Comparison of ENCODE assay signal across 20 cellular contexts in the genomic region with DNA sequence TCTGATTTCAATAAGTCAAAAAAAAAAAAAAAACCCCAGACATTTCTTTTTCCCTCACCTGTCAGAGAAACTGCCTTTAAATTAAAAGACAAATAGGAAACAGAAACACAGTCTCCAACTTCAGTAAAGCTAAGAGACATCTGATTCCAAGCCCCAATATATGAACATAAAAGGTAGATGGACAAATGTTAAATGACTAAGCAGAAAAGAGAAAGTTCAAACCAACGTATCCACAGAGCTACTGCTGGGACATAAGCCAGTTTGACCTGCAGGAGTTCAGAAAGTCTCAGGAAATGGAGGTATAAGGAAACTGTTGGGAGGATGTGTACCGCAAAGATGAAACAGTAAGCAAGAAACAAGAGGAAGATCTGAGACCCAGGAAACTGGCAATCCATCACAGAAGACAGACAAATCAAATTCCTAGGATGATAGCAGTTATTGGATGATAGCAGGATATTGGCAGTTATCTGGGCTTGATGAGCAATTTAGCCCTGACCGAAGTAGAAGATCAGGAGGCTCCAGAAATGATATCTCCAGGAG.
DNase-seq lines count a peak whose midpoint lies in the region; ATAC-seq, FAIRE-seq and TF ChIP-seq lines count a peak whose summit lies in the region.
"Had no signal": no experiment of that assay in that cellular context is flagged by ENCODE, and none has a peak within 500 bp of the region (broad histone marks: within the 10 kb centered on the region; RNA-seq: fewer than 3 reads in every experiment).

No MANE protein-coding gene starts in this region.

- no peaks in the 10 kb centered on the region for H3K9me1 ChIP-seq in K562 (ENCODE audit: control insufficient read depth, insufficient read depth, low read length)

- H4K20me1 ChIP-seq in K562 (replicated peaks; ENCODE audit: control insufficient read depth, insufficient read depth, low read length): no peaks in the 10 kb centered on the region

- no peak overlapping the region for H3K9ac ChIP-seq in K562 (ENCODE audit: insufficient read depth in 1 of 2, low read depth in 2 of 2, low read length in 2 of 2)
- no peak overlapping the region for H3K9ac ChIP-seq in endodermal cell (ENCODE audit: extremely low read depth, low read length, poor library complexity, severe bottlenecking)

- H3K4me2 ChIP-seq in K562 (ENCODE audit: insufficient read depth, low read length): no peak overlapping the region

- no peaks in the 10 kb centered on the region for H3K9me3 Mint-ChIP-seq in activated CD4-positive, alpha-beta T cell treated with anti-CD3 and anti-CD28 coated beads, Interleukin-2, amount 10 ng/mL, durations not matched to agents 7 days and 5 days
- H3K9me3 Mint-ChIP-seq in neural crest cell (no peaks in the 10 kb centered on the region), endodermal cell (no peaks in the 10 kb centered on the region)

- POLR2A ChIA-PET in activated CD4-positive, alpha-beta T cell treated with anti-CD3 and anti-CD28 coated beads, Interleukin-2, amount 10 ng/mL, durations not matched to agents 7 days and 5 days (lab: Charles Lee): no interaction called here
- POLR2A ChIA-PET in K562 (lab: Yijun Ruan, JAX): no interaction called here

- H3K36me3 Mint-ChIP-seq in activated CD4-positive, alpha-beta T cell treated with anti-CD3 and anti-CD28 coated beads, Interleukin-2, amount 10 ng/mL, durations not matched to agents 7 days and 5 days (ENCODE audit: low read depth): peaks cover 20% of the 10 kb centered on the region
- H3K36me3 Mint-ChIP-seq in neural crest cell (ENCODE audit: low read depth): peaks cover 9% of the 10 kb centered on the region
- peaks cover 17% of the 10 kb centered on the region for H3K36me3 Mint-ChIP-seq in endodermal cell (ENCODE audit: low read depth)

- no peak overlapping the region for H2AFZ ChIP-seq in K562 (ENCODE audit: low read depth, low read length)

- no TSS peak for BruUV-seq in K562 (replicated peaks; lab: Mats Ljungman, UMichigan)

- in situ Hi-C loops in K562 (cut with MboI): no loop called here

- H3K4me1 Mint-ChIP-seq in activated CD4-positive, alpha-beta T cell treated with anti-CD3 and anti-CD28 coated beads, Interleukin-2, amount 10 ng/mL, durations not matched to agents 7 days and 5 days: peaks cover 6% of the 10 kb centered on the region
- no peaks in the 10 kb centered on the region for H3K4me1 Mint-ChIP-seq in neural crest cell
- H3K4me1 Mint-ChIP-seq in endodermal cell: peaks cover under 1% of the 10 kb centered on the region

- TF ChIP-seq POLR2A in K562 (conservative IDR thresholded peaks at IDR 0.05): no peak

- TF ChIP-seq CTCF in K562 (IDR thresholded peaks at IDR 0.05 in 2 of 3, conservative IDR thresholded peaks at IDR 0.05 in 1 of 3; ENCODE audit: insufficient read depth in 2 of 3, low read depth in 1 of 3, low read length in 3 of 3) (no peak), neural crest cell (conservative IDR thresholded peaks at IDR 0.05) (no peak), endodermal cell (conservative IDR thresholded peaks at IDR 0.05) (no peak)

- no peak for DNase-seq in activated CD4-positive, alpha-beta T cell treated with anti-CD3 and anti-CD28 coated beads, Interleukin-2, amount 10 ng/mL, durations not matched to agents 7 days and 5 days
- no peak for DNase-seq in activated CD4-positive, alpha-beta T cell treated with anti-CD3 and anti-CD28 coated beads, Interleukin-2, amount 50 U/mL, for 4 hours
- DNase-seq in Jurkat, Clone E6-1 (ENCODE audit: low read depth, low spot score): peak; percentile 1
- DNase-seq in K562 (ENCODE audit: extremely low read depth in 1 of 4, low spot score in 3 of 4) (no peak), neural crest cell (ENCODE audit: low read depth, low spot score) (no peak), hypothalamus (lab: John Stamatoyannopoulos, UW) (no peak), endodermal cell (no peak), SK-N-DZ (ENCODE audit: low spot score) (no peak)
- DNase-seq: BE2C, COR-L47, DMS79, H7, KG1, NCI-H1092 treated with DMSO at 0.1 percent for 48 hours, NCI-H146, NCI-H2029 treated with DMSO at 0.1 percent for 48 hours, NCI-H345, NCI-H524 treated with DMSO at 0.1 percent for 48 hours had no signal

- 43% methylated on average over 3 of the region's 3 CpGs for WGBS in K562 (ENCODE audit: insufficient coverage, low coverage, missing lambda C conversion rate)
- WGBS in endodermal cell (ENCODE audit: insufficient coverage in 1 of 2, insufficient read length in 1 of 2), 2 experiments: 96 to 100% methylated on average over 3 of the region's 3 CpGs

- peaks cover 3% of the 10 kb centered on the region; the same call in 1 of the 3 replicates for H3K36me3 ChIP-seq in K562 (ENCODE audit: control insufficient read depth, insufficient read depth, low read length)
- H3K36me3 ChIP-seq in endodermal cell (ENCODE audit: control insufficient read depth, insufficient read depth, low read length): no peaks in the 10 kb centered on the region
- H3K36me3 ChIP-seq: BE2C had no signal

- no peak for ATAC-seq in K562
- ATAC-seq: Right ventricle myocardium inferior had no signal

- H3K4me1 ChIP-seq in K562 (replicated peaks in 1 of 2; ENCODE audit: control insufficient read depth in 2 of 2, insufficient read depth in 2 of 2, low read length in 2 of 2) (no peaks in the 10 kb centered on the region), endodermal cell (ENCODE audit: control insufficient read depth, insufficient read depth, low read length) (peaks cover under 1% of the 10 kb centered on the region)
- H3K4me1 ChIP-seq: BE2C had no signal

- no peaks in the 10 kb centered on the region for H3K27me3 ChIP-seq in K562 (ENCODE audit: control insufficient read depth in 2 of 2, insufficient read depth in 2 of 2, low read length in 2 of 2)
- no peaks in the 10 kb centered on the region for H3K27me3 ChIP-seq in endodermal cell (ENCODE audit: control insufficient read depth, insufficient read depth, low read length, poor library complexity, severe bottlenecking)
- H3K27me3 ChIP-seq: BE2C had no signal

- no peak overlapping the region for H3K4me3 ChIP-seq in Jurkat, Clone E6-1 (ENCODE audit: low read length)
- H3K4me3 ChIP-seq in K562 (no peak overlapping the region), endodermal cell (ENCODE audit: low read length) (no peak overlapping the region)

- no peak for TF ChIP-seq EP300 in K562 (IDR thresholded peaks at IDR 0.05; ENCODE audit: low read length)

- H3K9me3 ChIP-seq in K562 (replicated peaks; ENCODE audit: control insufficient read depth, insufficient read depth, low read depth, low read length) (no peaks in the 10 kb centered on the region), endodermal cell (ENCODE audit: control insufficient read depth, low read length) (no peaks in the 10 kb centered on the region)
- H3K9me3 ChIP-seq: BE2C had no signal

- peak; percentile 35 for FAIRE-seq in K562 (lab: Jason Lieb, UNC)
- FAIRE-seq: A204.1 had no signal

- H3K4me3 Mint-ChIP-seq in activated CD4-positive, alpha-beta T cell treated with anti-CD3 and anti-CD28 coated beads, Interleukin-2, amount 10 ng/mL, durations not matched to agents 7 days and 5 days: no peak overlapping the region
- no peak overlapping the region for H3K4me3 Mint-ChIP-seq in neural crest cell
- no peak overlapping the region for H3K4me3 Mint-ChIP-seq in endodermal cell

- intact Hi-C loops in K562 (cut with micrococcal nuclease): no loop called here

- TF ChIP-seq RAD21 in K562 (CRISPR knock-in tag; conservative IDR thresholded peaks at IDR 0.05 in 1 of 2, IDR thresholded peaks at IDR 0.05 in 1 of 2): no peak

- no peaks in the 10 kb centered on the region for H3K79me2 ChIP-seq in K562 (ENCODE audit: control insufficient read depth, insufficient read depth, low read length)

- CTCF ChIA-PET in activated CD4-positive, alpha-beta T cell treated with anti-CD3 and anti-CD28 coated beads, Interleukin-2, amount 10 ng/mL, durations not matched to agents 7 days and 5 days (lab: Charles Lee): no interaction called here
- CTCF ChIA-PET in K562 (lab: Yijun Ruan, JAX; ENCODE audit: low intra/inter-chr PET ratio): no interaction called here

- H3K27ac ChIP-seq in K562 (ENCODE audit: extremely low read depth, low read depth, low read length): no peak overlapping the region
- H3K27ac ChIP-seq in endodermal cell (ENCODE audit: low read depth, low read length): no peak overlapping the region

- no peaks in the 10 kb centered on the region for H3K27me3 Mint-ChIP-seq in activated CD4-positive, alpha-beta T cell treated with anti-CD3 and anti-CD28 coated beads, Interleukin-2, amount 10 ng/mL, durations not matched to agents 7 days and 5 days
- H3K27me3 Mint-ChIP-seq in neural crest cell (ENCODE audit: low read depth) (no peaks in the 10 kb centered on the region), endodermal cell (ENCODE audit: insufficient read depth) (no peaks in the 10 kb centered on the region)

- H3K27ac Mint-ChIP-seq in activated CD4-positive, alpha-beta T cell treated with anti-CD3 and anti-CD28 coated beads, Interleukin-2, amount 10 ng/mL, durations not matched to agents 7 days and 5 days: peak overlapping the region; percentile 21
- peak overlapping the region; percentile 38 for H3K27ac Mint-ChIP-seq in neural crest cell (ENCODE audit: unreplicated experiment)
- H3K27ac Mint-ChIP-seq in endodermal cell: no peak overlapping the region

TF ChIP-seq in K562, 482 proteins besides CTCF, POLR2A, EP300 and RAD21 (continues in another document):
- no peak for TF ChIP-seq RCOR1 (IDR thresholded peaks at IDR 0.05; ENCODE audit: borderline replicate concordance in 1 of 2, low read depth in 2 of 2, low read length in 2 of 2)
- TF ChIP-seq BRF1 (IDR thresholded peaks at IDR 0.05; ENCODE audit: borderline replicate concordance, extremely low read depth, insufficient read length): no peak
- no peak for TF ChIP-seq SAFB2 (IDR thresholded peaks at IDR 0.05; ENCODE audit: borderline replicate concordance, low read depth, low read length, severe bottlenecking)
- no peak for TF ChIP-seq SMARCE1 (IDR thresholded peaks at IDR 0.05)
